Comparison of ENCODE assay signal across 17 cellular contexts in the genomic region with DNA sequence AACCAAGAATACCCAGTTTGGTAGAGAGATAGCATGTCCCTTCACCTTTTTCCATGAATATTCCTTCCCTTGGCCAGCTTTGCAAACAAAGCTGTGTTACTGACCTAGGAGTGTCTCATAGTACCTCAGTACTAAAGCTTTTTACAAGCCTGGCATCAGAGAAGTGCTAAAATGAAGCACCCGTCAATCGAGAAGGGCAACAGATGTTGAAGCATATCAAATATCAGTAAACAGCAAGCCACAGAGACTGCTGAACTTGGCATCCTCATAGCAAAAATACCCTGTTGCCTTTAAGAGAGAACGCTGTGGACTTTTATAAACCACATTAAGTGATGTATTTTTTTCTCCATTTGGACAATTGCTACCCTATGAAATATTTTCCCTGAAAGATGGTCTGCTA.
DNase-seq lines count a peak whose midpoint lies in the region; TF ChIP-seq lines count a peak whose summit lies in the region.
"Had no signal": no experiment of that assay in that cellular context is flagged by ENCODE, and none has a peak within 500 bp of the region (broad histone marks: within the 10 kb centered on the region; RNA-seq: fewer than 3 reads in every experiment).

No MANE protein-coding gene starts in this region.

- no peak for TF ChIP-seq POLR2A in breast epithelium (IDR thresholded peaks at IDR 0.05)

- H3K4me3 ChIP-seq in muscle layer of duodenum (ENCODE audit: low read depth in 1 of 2, low read length in 2 of 2) (no peak overlapping the region), dorsolateral prefrontal cortex (no peak overlapping the region), breast epithelium (no peak overlapping the region)
- H3K4me3 ChIP-seq: cardiac muscle cell, GM23338, smooth muscle cell, stomach had no signal

- H3K36me3 ChIP-seq in muscle layer of duodenum (ENCODE audit: control insufficient read depth in 1 of 2, insufficient read depth in 2 of 2, low read length in 2 of 2) (no peaks in the 10 kb centered on the region), breast epithelium (no peaks in the 10 kb centered on the region)
- H3K36me3 ChIP-seq: cardiac muscle cell, stomach had no signal

- no peaks in the 10 kb centered on the region for H3K9me3 Mint-ChIP-seq in activated T-cell treated with anti-CD3 and anti-CD28 coated beads, Interleukin-2, amount 50 U/mL, for 24 hours
- H3K9me3 Mint-ChIP-seq: GM23338, memory B cell had no signal

- TF ChIP-seq CTCF in dorsolateral prefrontal cortex (IDR thresholded peaks at IDR 0.05 in 54 of 56, conservative IDR thresholded peaks at IDR 0.05 in 2 of 56; ENCODE audit: low read depth in 1 of 56, partially characterized antibody in 56 of 56) (no peak), breast epithelium (IDR thresholded peaks at IDR 0.05) (no peak)

- DNase-seq in DMS53 treated with DMSO at 0.1 percent for 48 hours (lab: John Stamatoyannopoulos, UW; ENCODE audit: unreplicated experiment) (peak; percentile 98), NCI-H1694 (lab: John Stamatoyannopoulos, UW) (peak; percentile 96), NCI-H526 (lab: John Stamatoyannopoulos, UW) (peak; percentile 44 to 55), SIG-M5 (lab: John Stamatoyannopoulos, UW) (no peak), dorsolateral prefrontal cortex (no peak), breast epithelium (ENCODE audit: low spot score in 2 of 2) (no peak)
- no peak for DNase-seq in activated T-cell treated with anti-CD3 and anti-CD28 coated beads, Interleukin-2, amount 50 U/mL, for 24 hours
- DNase-seq: activated CD4-positive, CD25-positive, alpha-beta regulatory T cell; activated naive CD4-positive, alpha-beta T cell treated with anti-CD3 and anti-CD28 coated beads, Interleukin-2, amount 50 U/mL, for 16 hours; foreskin melanocyte; nucleus accumbens; stomach had no signal

- H3K36me3 Mint-ChIP-seq in activated T-cell treated with anti-CD3 and anti-CD28 coated beads, Interleukin-2, amount 50 U/mL, for 24 hours (ENCODE audit: low read depth): no peaks in the 10 kb centered on the region
- H3K36me3 Mint-ChIP-seq: memory B cell had no signal

- intact Hi-C loops in dorsolateral prefrontal cortex (cut with DNase I): no loop called here
- intact Hi-C loops in breast epithelium (cut with DNase I; ENCODE audit: low total_unique reads): no loop called here

- H3K27ac ChIP-seq in muscle layer of duodenum (ENCODE audit: low read length) (peak overlapping the region; percentile 36), dorsolateral prefrontal cortex (no peak overlapping the region), breast epithelium (no peak overlapping the region)
- H3K27ac ChIP-seq: cardiac muscle cell had no signal

- H3K27me3 ChIP-seq in muscle layer of duodenum (ENCODE audit: low read depth, low read length) (no peaks in the 10 kb centered on the region), dorsolateral prefrontal cortex (no peaks in the 10 kb centered on the region), breast epithelium (no peaks in the 10 kb centered on the region)
- H3K27me3 ChIP-seq: cardiac muscle cell, stomach had no signal

- no peaks in the 10 kb centered on the region for H3K27me3 Mint-ChIP-seq in activated T-cell treated with anti-CD3 and anti-CD28 coated beads, Interleukin-2, amount 50 U/mL, for 24 hours
- H3K27me3 Mint-ChIP-seq: memory B cell had no signal

- no peaks in the 10 kb centered on the region for H3K4me1 Mint-ChIP-seq in activated T-cell treated with anti-CD3 and anti-CD28 coated beads, Interleukin-2, amount 50 U/mL, for 24 hours (ENCODE audit: low read depth)

- H3K27ac Mint-ChIP-seq in activated T-cell treated with anti-CD3 and anti-CD28 coated beads, Interleukin-2, amount 50 U/mL, for 24 hours: no peak overlapping the region
- H3K27ac Mint-ChIP-seq: GM23338, memory B cell had no signal

- no peaks in the 10 kb centered on the region for H3K9me3 ChIP-seq in muscle layer of duodenum (ENCODE audit: control insufficient read depth in 1 of 2, low read length in 2 of 2)
- no peaks in the 10 kb centered on the region for H3K9me3 ChIP-seq in breast epithelium
- H3K9me3 ChIP-seq: stomach had no signal

- peaks cover 0 to 15% of the 10 kb centered on the region in 2 donors for H3K4me1 ChIP-seq in muscle layer of duodenum (ENCODE audit: control insufficient read depth in 1 of 2, insufficient read depth in 2 of 2, low read length in 2 of 2)
- H3K4me1 ChIP-seq in breast epithelium: no peaks in the 10 kb centered on the region

- H3K4me3 Mint-ChIP-seq in activated T-cell treated with anti-CD3 and anti-CD28 coated beads, Interleukin-2, amount 50 U/mL, for 24 hours: no peak overlapping the region
- H3K4me3 Mint-ChIP-seq: GM23338, memory B cell had no signal

Comparison
In these comparisons a context has a peak if more than half of its experiments do, and no peak if none do; other contexts are left out.
1. DNase-seq: peak in DMS53 treated with DMSO at 0.1 percent for 48 hours (single experiment), NCI-H1694 (single experiment) and NCI-H526 (2 of 2); none in SIG-M5 (single experiment), activated T-cell treated with anti-CD3 and anti-CD28 coated beads, Interleukin-2, amount 50 U/mL, for 24 hours (single experiment), dorsolateral prefrontal cortex (0 of 10) and breast epithelium (0 of 2).